8 cellular contexts compared by ENCODE assay signal in the genomic region with DNA sequence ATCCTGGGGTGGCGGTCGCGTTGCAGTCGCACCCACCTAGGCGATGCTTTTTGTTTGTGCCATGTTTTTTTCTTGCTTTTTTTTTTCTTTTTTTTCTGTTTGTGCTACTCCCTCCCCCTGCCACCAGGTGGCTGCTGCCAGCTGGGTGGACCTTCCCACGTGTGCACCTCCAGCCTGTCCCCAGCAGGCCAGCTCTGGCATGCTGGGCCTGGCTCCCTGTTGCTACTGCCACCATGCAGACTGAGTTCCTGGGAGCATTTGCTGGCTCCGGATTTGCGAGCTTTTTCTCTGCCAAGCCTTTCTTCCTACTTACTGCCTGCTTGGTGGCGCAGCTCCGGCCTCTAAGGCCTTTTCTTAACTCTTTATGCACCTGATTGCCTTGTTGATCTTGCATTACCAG.
A peak's percentile ranks its signal among the peaks of the same experiment; 100 is the strongest.
DNase-seq lines count a peak whose midpoint lies in the region; ATAC-seq, FAIRE-seq and TF ChIP-seq lines count a peak whose summit lies in the region.

No MANE protein-coding gene starts in this region.

- H3K27ac ChIP-seq in foreskin keratinocyte (no peak overlapping the region), thyroid gland (no peak overlapping the region)

- H3K9me3 Mint-ChIP-seq in naive thymus-derived CD8-positive, alpha-beta T cell: peaks cover 0 to 15% (median 2%) of the 10 kb centered on the region in 9 donors

- no peaks in the 10 kb centered on the region for H3K4me1 Mint-ChIP-seq in naive thymus-derived CD8-positive, alpha-beta T cell

- H3K36me3 Mint-ChIP-seq in naive thymus-derived CD8-positive, alpha-beta T cell: no peaks in the 10 kb centered on the region

- H3K9me3 ChIP-seq in thyroid gland: no peaks in the 10 kb centered on the region

- H3K27me3 ChIP-seq in foreskin keratinocyte: peaks cover 3% of the 10 kb centered on the region
- H3K27me3 ChIP-seq in thyroid gland: no peaks in the 10 kb centered on the region

- no peaks in the 10 kb centered on the region for H3K4me1 ChIP-seq in foreskin keratinocyte
- H3K4me1 ChIP-seq in thyroid gland: no peaks in the 10 kb centered on the region

- DNase-seq in DMS114 treated with DMSO at 0.1 percent for 48 hours (lab: John Stamatoyannopoulos, UW; ENCODE audit: unreplicated experiment) (peak; percentile 6), GM19239 (ENCODE audit: insufficient read length, low spot score) (peak; percentile 17), RPMI8226 (peak; percentile 58), foreskin keratinocyte (peak in 1 of 2 donors; percentile 33), thyroid gland (peak; percentile 33 to 38), ureter (ENCODE audit: low spot score) (no peak)
- DNase-seq in naive thymus-derived CD8-positive, alpha-beta T cell: no peak

- TF ChIP-seq POLR2A in thyroid gland (IDR thresholded peaks at IDR 0.05): no peak

- WGBS in thyroid gland, 2 donors: 31 to 32% methylated on average over 10 of the region's 10 CpGs

- no peak for FAIRE-seq in GM19239 (lab: Jason Lieb, UNC)

- H3K4me3 Mint-ChIP-seq in naive thymus-derived CD8-positive, alpha-beta T cell: no peak overlapping the region

- POLR2A ChIA-PET in naive thymus-derived CD8-positive, alpha-beta T cell (lab: Charles Lee): no interaction called here

- ATAC-seq in HG03097 (IDR thresholded peaks at IDR 0.05; ENCODE audit: low FRiP score, unreplicated experiment) (peak; percentile 86), foreskin keratinocyte (peak; percentile 98)
- no peak for ATAC-seq in naive thymus-derived CD8-positive, alpha-beta T cell

- H3K36me3 ChIP-seq in thyroid gland: no peaks in the 10 kb centered on the region

- TF ChIP-seq CTCF in foreskin keratinocyte (conservative IDR thresholded peaks at IDR 0.05) (peak; percentile 65), thyroid gland (IDR thresholded peaks at IDR 0.05) (peak in 4 of 6 experiments; percentile 35 to 42 (median 41))

- intact Hi-C loops in thyroid gland (cut with DNase I): no loop called here

- H3K27me3 Mint-ChIP-seq in naive thymus-derived CD8-positive, alpha-beta T cell: peaks cover 0 to 10% (median 0%) of the 10 kb centered on the region in 5 donors

- no peak overlapping the region for H3K27ac Mint-ChIP-seq in naive thymus-derived CD8-positive, alpha-beta T cell

- H3K4me3 ChIP-seq in thyroid gland (replicated peaks in 1 of 3): no peak overlapping the region

Comparison
In these comparisons a context has a peak if more than half of its experiments do, and no peak if none do; other contexts are left out.
1. DNase-seq: peak in DMS114 treated with DMSO at 0.1 percent for 48 hours (single experiment), GM19239 (single experiment), RPMI8226 (single experiment) and thyroid gland (2 of 2); none in ureter (single experiment) and naive thymus-derived CD8-positive, alpha-beta T cell (0 of 10).
2. ATAC-seq: peak in HG03097 (single experiment) and foreskin keratinocyte (single experiment); none in naive thymus-derived CD8-positive, alpha-beta T cell (0 of 2).